9 cellular contexts compared by ENCODE assay signal in genomic region chr14:50038398-50039119, GRCh38.
A peak's percentile ranks its signal among the peaks of the same experiment; 100 is the strongest.
DNase-seq lines count a peak whose midpoint lies in the region; ATAC-seq and TF ChIP-seq lines count a peak whose summit lies in the region.
"Had no signal": no experiment of that assay in that cellular context is flagged by ENCODE, and none has a peak within 500 bp of the region (broad histone marks: within the 10 kb centered on the region; RNA-seq: fewer than 3 reads in every experiment).

No MANE protein-coding gene starts in this region.

- peak overlapping the region; percentile 75 for H3K27ac ChIP-seq in rectal smooth muscle tissue (ENCODE audit: low read depth, low read length)
- H3K27ac ChIP-seq: neutrophil had no signal

- peaks cover 55% of the 10 kb centered on the region for H3K4me1 Mint-ChIP-seq in T-helper 1 cell treated with Interleukin-12 subunit alpha and Interleukin-12 subunit beta and Interleukin-4 antibody, amounts not matched to agents 30 μg/mL and 1 μg/mL, for 36 hours (ENCODE audit: low read depth)
- peaks cover 44 to 47% of the 10 kb centered on the region in 2 donors for H3K4me1 Mint-ChIP-seq in effector memory CD8-positive, alpha-beta T cell (ENCODE audit: low read depth in 2 of 2)

- POLR2A ChIA-PET in BJ (lab: Charles Lee): interaction anchor here (0.5 to 1.2 kb wide), 4 partner anchors 12 to 146 kb away, joined by 3 to 6 read pairs (median 4); no protein-coding TSS in a partner anchor

- H3K4me3 ChIP-seq in BJ (ENCODE audit: low read depth, low read length) (no peak overlapping the region), rectal smooth muscle tissue (ENCODE audit: low read length) (no peak overlapping the region)

- peak overlapping the region; percentile 99 for H3K27ac Mint-ChIP-seq in T-helper 1 cell treated with Interleukin-12 subunit alpha and Interleukin-12 subunit beta and Interleukin-4 antibody, amounts not matched to agents 30 μg/mL and 1 μg/mL, for 36 hours
- peak overlapping the region; percentile 94 to 95 for H3K27ac Mint-ChIP-seq in effector memory CD8-positive, alpha-beta T cell

- CTCF ChIA-PET in BJ (lab: Yijun Ruan, JAX): interaction anchor here (0.5 to 2.9 kb wide), 8 partner anchors 11 to 176 kb away, joined by 3 to 12 read pairs (median 3); no protein-coding TSS in a partner anchor

- no peaks in the 10 kb centered on the region for H3K9me3 Mint-ChIP-seq in T-helper 1 cell treated with Interleukin-12 subunit alpha and Interleukin-12 subunit beta and Interleukin-4 antibody, amounts not matched to agents 30 μg/mL and 1 μg/mL, for 36 hours
- no peaks in the 10 kb centered on the region for H3K9me3 Mint-ChIP-seq in effector memory CD8-positive, alpha-beta T cell

- ATAC-seq in GM19324 (IDR thresholded peaks at IDR 0.05; ENCODE audit: low FRiP score, unreplicated experiment) (peak; percentile 69), HG03196 (IDR thresholded peaks at IDR 0.05; ENCODE audit: unreplicated experiment) (peak; percentile 70)
- peak; percentile 41 for ATAC-seq in effector memory CD8-positive, alpha-beta T cell (replicated peaks)

- peaks cover 6% of the 10 kb centered on the region for H3K4me1 ChIP-seq in rectal smooth muscle tissue (ENCODE audit: control insufficient read depth, insufficient read depth, low read length)

- H3K9ac ChIP-seq in rectal smooth muscle tissue (ENCODE audit: low read length): no peak overlapping the region

- TF ChIP-seq CTCF in BJ (IDR thresholded peaks at IDR 0.05; ENCODE audit: insufficient read depth, low read depth, low read length): peak; percentile 42

- DNase-seq in BJ (ENCODE audit: low read depth) (peak; percentile 92), globus pallidus (ENCODE audit: low spot score) (no peak), DMS 273 treated with DMSO at 0.1 percent for 48 hours (lab: John Stamatoyannopoulos, UW) (no peak)
- no peak for DNase-seq in effector memory CD8-positive, alpha-beta T cell

- H3K4me3 Mint-ChIP-seq in T-helper 1 cell treated with Interleukin-12 subunit alpha and Interleukin-12 subunit beta and Interleukin-4 antibody, amounts not matched to agents 30 μg/mL and 1 μg/mL, for 36 hours: peak overlapping the region; percentile 70
- H3K4me3 Mint-ChIP-seq in effector memory CD8-positive, alpha-beta T cell: peak overlapping the region; percentile 79 to 86

- H3K36me3 Mint-ChIP-seq in T-helper 1 cell treated with Interleukin-12 subunit alpha and Interleukin-12 subunit beta and Interleukin-4 antibody, amounts not matched to agents 30 μg/mL and 1 μg/mL, for 36 hours (ENCODE audit: low read depth): peaks cover 28% of the 10 kb centered on the region
- H3K36me3 Mint-ChIP-seq in effector memory CD8-positive, alpha-beta T cell (ENCODE audit: insufficient read depth): peaks cover 8% of the 10 kb centered on the region

- H3K27me3 ChIP-seq in BJ (ENCODE audit: control insufficient read depth, insufficient read depth, low read length) (no peaks in the 10 kb centered on the region), rectal smooth muscle tissue (ENCODE audit: control insufficient read depth, insufficient read depth, low read length) (no peaks in the 10 kb centered on the region)
- H3K27me3 ChIP-seq: neutrophil had no signal

- H3K27me3 Mint-ChIP-seq in T-helper 1 cell treated with Interleukin-12 subunit alpha and Interleukin-12 subunit beta and Interleukin-4 antibody, amounts not matched to agents 30 μg/mL and 1 μg/mL, for 36 hours (ENCODE audit: low read depth): no peaks in the 10 kb centered on the region
- no peaks in the 10 kb centered on the region for H3K27me3 Mint-ChIP-seq in effector memory CD8-positive, alpha-beta T cell

- no peaks in the 10 kb centered on the region for H3K36me3 ChIP-seq in BJ (ENCODE audit: control insufficient read depth, insufficient read depth, low read length)
- no peaks in the 10 kb centered on the region for H3K36me3 ChIP-seq in rectal smooth muscle tissue (ENCODE audit: control insufficient read depth, insufficient read depth, low read length)
- H3K36me3 ChIP-seq: neutrophil had no signal
